Comparison of ENCODE assay signal across 22 cellular contexts in the genomic region with DNA sequence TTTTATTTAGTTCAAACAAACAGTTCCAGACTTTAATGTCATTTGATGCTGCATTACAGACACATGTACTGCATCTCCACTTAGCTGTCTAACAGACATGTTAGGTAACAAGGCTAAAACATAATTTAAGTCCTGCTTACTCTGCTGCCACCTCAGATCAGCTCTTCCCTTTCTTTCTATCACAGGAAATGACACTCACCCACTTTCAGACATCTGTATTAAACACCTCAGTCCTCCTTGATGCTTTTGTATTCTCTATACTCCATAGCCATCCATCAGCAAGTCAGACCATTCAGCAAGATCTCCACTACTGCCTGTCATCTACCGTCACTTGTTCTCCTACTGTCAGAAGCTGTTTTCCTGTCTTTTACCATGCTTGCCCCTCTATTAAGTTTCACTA.
"Had no signal": no experiment of that assay in that cellular context is flagged by ENCODE, and none has a peak within 500 bp of the region (broad histone marks: within the 10 kb centered on the region; RNA-seq: fewer than 3 reads in every experiment).

No MANE protein-coding gene starts in this region.

- H3K27ac ChIP-seq: coronary artery, foreskin keratinocyte, hepatocyte, ovary, right atrium auricular region, sigmoid colon, skin epidermis, suprapubic skin, thyroid gland had no signal

- H3K36me3 ChIP-seq: ovary, right atrium auricular region, sigmoid colon, suprapubic skin, thyroid gland had no signal

- H3K36me3 Mint-ChIP-seq: type B pancreatic cell had no signal

- ATAC-seq: foreskin keratinocyte; left colon; left ventricle myocardium superior; naive thymus-derived CD8-positive, alpha-beta T cell had no signal

- DNase-seq: effector CD4-positive, alpha-beta T cell; endodermal cell; erythroblast; foreskin keratinocyte; left colon; left ventricle myocardium superior; mesendoderm; naive thymus-derived CD8-positive, alpha-beta T cell; ovary; sigmoid colon; stimulated activated CD4-positive, alpha-beta T cell treated with anti-CD3 and anti-CD28 coated beads, Interleukin-2, amount 100 ng/mL, for 24 hours; stimulated activated CD4-positive, alpha-beta T cell treated with anti-CD3 and anti-CD28 coated beads, Interleukin-4, amount 100 ng/mL, for 4 hours; stimulated activated naive CD4-positive, alpha-beta T cell had no signal

- H3K4me1 Mint-ChIP-seq: endodermal cell, neural crest cell had no signal

- H3K9me3 Mint-ChIP-seq: endodermal cell; naive thymus-derived CD8-positive, alpha-beta T cell; neural crest cell; type B pancreatic cell had no signal

- H3K27ac Mint-ChIP-seq: endodermal cell, type B pancreatic cell had no signal

- H3K4me3 Mint-ChIP-seq: endodermal cell; naive thymus-derived CD8-positive, alpha-beta T cell; neural crest cell; type B pancreatic cell had no signal

- H3K4me3 ChIP-seq: coronary artery, hepatocyte, lung, ovary, right atrium auricular region, sigmoid colon, skin epidermis, suprapubic skin, thyroid gland had no signal

- H3K9me3 ChIP-seq: ovary, right atrium auricular region, sigmoid colon, suprapubic skin, thyroid gland had no signal

- H3K27me3 ChIP-seq: foreskin keratinocyte, hepatocyte, ovary, right atrium auricular region, sigmoid colon, suprapubic skin, thyroid gland had no signal

- H3K4me1 ChIP-seq: right atrium auricular region, sigmoid colon, suprapubic skin had no signal

- H3K27me3 Mint-ChIP-seq: naive thymus-derived CD8-positive, alpha-beta T cell; type B pancreatic cell had no signal
